ENCODE assay signal across 8 cellular contexts in the genomic region with DNA sequence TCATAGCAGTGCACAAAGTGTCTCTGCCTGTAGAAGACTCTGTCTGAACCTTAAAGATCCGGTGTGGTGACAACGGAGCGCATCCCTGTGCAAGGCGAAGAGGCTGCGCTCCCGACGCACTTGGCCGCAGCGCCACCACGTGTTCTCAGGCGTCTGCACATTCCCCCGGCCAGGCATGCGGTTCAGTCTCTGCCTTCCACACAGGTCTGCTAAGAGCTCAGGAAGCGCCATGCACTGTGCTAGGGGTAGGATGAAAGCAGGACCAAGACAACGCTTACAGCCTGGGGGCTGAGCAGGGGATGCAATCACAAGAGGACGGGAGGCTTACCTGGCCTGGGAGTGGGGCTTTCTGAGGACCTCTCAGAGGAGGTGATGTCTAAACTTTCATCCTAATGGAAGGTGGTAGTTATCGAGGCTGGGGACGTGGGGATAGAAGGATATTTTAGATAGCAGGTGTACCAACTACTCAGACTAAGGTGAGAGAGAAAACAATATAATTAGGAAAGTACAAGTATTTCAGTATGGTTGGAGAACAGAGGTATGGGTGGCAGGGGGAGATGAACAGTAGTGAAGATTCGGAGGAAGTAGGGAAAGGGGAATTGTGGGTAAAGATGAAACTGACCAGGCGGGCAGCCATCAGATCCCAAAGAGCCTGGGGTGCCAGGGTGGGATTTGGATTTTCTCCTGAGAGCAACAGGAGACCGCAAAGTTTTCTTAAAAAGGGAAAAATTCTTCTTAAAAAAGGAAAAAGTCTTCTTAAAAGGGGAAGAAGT. TPM values are rescaled to one million over a fixed set of nuclear protein-coding genes. Genes with fewer than 3 reads are reported as not detected.
DNase-seq lines count a peak whose midpoint lies in the region; ATAC-seq, FAIRE-seq and TF ChIP-seq lines count a peak whose summit lies in the region.

No MANE protein-coding gene starts in this region.

- no peaks in the 10 kb centered on the region for H3K9me3 ChIP-seq in neural progenitor cell (ENCODE audit: low read depth)

- no peaks in the 10 kb centered on the region for H3K36me3 ChIP-seq in neural progenitor cell

- no peak overlapping the region for H3K4me2 ChIP-seq in neural progenitor cell

- no peaks in the 10 kb centered on the region for H4K20me1 ChIP-seq in neural progenitor cell (ENCODE audit: low read depth)

- peak; percentile 79 for ATAC-seq in HG03095 (IDR thresholded peaks at IDR 0.05; ENCODE audit: unreplicated experiment)

- no peaks in the 10 kb centered on the region for H3K79me2 ChIP-seq in neural progenitor cell (ENCODE audit: low read depth)

- no peaks in the 10 kb centered on the region for H3K36me3 Mint-ChIP-seq in neural progenitor cell

- H2AFZ ChIP-seq in neural progenitor cell (replicated peaks), result peak overlapping the region; percentile 55

- no peaks in the 10 kb centered on the region for H3F3A ChIP-seq in neural progenitor cell (ENCODE audit: low read depth)

- H3K27me3 ChIP-seq in neural progenitor cell, result peaks cover 79% of the 10 kb centered on the region

- H3K9ac ChIP-seq in neural progenitor cell, result no peak overlapping the region

- no peak for TF ChIP-seq POLR2A in GM12892 (IDR thresholded peaks at IDR 0.05; ENCODE audit: low read depth, low read length)

- H3K27ac ChIP-seq in 22Rv1, result peak overlapping the region; percentile 34; the same call in 1 of the 2 replicates
- H3K27ac ChIP-seq in neural progenitor cell, result no peak overlapping the region

- H3K4me1 ChIP-seq in neural progenitor cell, result no peaks in the 10 kb centered on the region

- H3K4me1 Mint-ChIP-seq in neural progenitor cell, result no peaks in the 10 kb centered on the region

- H3K4me3 Mint-ChIP-seq in neural progenitor cell, result no peak overlapping the region

- peak; percentile 93 for FAIRE-seq in GM12892 (lab: Jason Lieb, UNC)

- DNase-seq in GM12892 (ENCODE audit: insufficient read length), result peak; percentile 37
- DNase-seq in OCI-M1 (lab: John Stamatoyannopoulos, UW), result peak; percentile 61
- DNase-seq in activated T-cell treated with anti-CD3 and anti-CD28 coated beads, Interleukin-2, amount 50 U/mL, for 48 hours, result peak; percentile 92 to 93
- peak; percentile 67 for DNase-seq in fibroblast of gingiva (ENCODE audit: low read depth)
- peak; percentile 81 for DNase-seq in neural progenitor cell (ENCODE audit: low spot score)
- peak; percentile 23 for DNase-seq in stromal cell of bone marrow (ENCODE audit: low read depth)

- no peak overlapping the region for H3K4me3 ChIP-seq in neural progenitor cell

- H3K9me3 Mint-ChIP-seq in neural progenitor cell, result no peaks in the 10 kb centered on the region

- TF ChIP-seq CTCF in 22Rv1 (IDR thresholded peaks at IDR 0.05) (peak; percentile 89), neural progenitor cell (IDR thresholded peaks at IDR 0.05) (peak; percentile 73)

- no peak overlapping the region for H3K27ac Mint-ChIP-seq in neural progenitor cell

- peaks cover 18% of the 10 kb centered on the region for H3K27me3 Mint-ChIP-seq in neural progenitor cell (ENCODE audit: insufficient read depth, low read depth)

RNA-seq across cellular contexts. Expression of gene CAPSL, which starts 13.3 kb away (rescaled TPM):
- 0.49 TPM for polyA plus RNA-seq in GM12892 (2012; ENCODE audit: missing spikeins)
- 0.15 TPM in 1 of 2 replicates, not detected in the other for total RNA-seq in neural progenitor cell (ENCODE audit: low replicate concordance)

Comparison
In these comparisons a context has a peak if more than half of its experiments do, and no peak if none do; other contexts are left out.
1. DNase-seq: peak in every context shown above with its lines; median percentile 92 in activated T-cell treated with anti-CD3 and anti-CD28 coated beads, Interleukin-2, amount 50 U/mL, for 48 hours; 81 in neural progenitor cell; 67 in fibroblast of gingiva; 61 in OCI-M1; 37 in GM12892; 23 in stromal cell of bone marrow.